Comparison of ENCODE assay signal across 1 cellular context in the genomic region with DNA sequence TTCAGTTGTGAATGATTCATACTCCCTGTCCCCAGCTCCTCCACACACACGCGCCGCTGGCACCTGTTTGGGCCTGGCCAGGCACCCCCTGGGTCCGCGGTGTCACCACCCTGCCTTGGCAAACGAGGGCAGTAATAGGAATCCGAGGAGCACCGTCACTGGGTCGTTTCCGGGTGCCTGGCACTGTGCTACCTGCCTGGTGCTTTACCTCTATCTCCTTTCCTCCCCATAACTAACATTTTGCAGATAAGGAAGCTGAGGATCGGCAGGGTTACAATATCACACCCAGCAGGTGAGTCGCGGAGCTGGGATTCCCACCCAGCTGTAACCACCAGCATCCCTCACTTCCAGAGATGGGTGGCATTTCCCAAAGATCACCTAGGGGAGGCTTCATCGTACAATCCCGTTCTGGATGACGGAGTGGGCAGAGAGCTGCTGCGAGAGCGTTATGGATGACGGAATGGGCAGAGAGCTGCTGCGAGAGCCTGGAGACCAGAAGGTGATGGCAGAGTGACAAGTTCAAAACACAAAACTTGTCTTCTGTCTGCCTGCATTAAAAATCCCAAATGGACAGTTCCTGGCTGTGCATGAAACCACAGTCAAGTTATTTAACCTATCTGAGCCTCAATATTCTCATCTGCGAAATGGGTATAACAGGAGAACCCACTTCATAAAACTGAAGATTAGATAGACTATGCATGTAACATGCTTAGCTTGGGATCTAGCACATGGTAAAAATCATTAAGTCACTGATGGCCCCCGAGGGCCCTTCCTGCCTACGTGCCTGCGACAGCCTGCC.
TF ChIP-seq lines count a peak whose summit lies in the region.

No MANE protein-coding gene starts in this region.

TF ChIP-seq in HEK293, 187 proteins besides CTCF, POLR2A, EP300 and RAD21 (continued from another document):
- TF ChIP-seq ZNF558 (tag by site-specific recombination; IDR thresholded peaks at IDR 0.05) (no peak), ZNF138 (tag by site-specific recombination; IDR thresholded peaks at IDR 0.05; ENCODE audit: borderline replicate concordance) (no peak), ZNF645 (tag by site-specific recombination; IDR thresholded peaks at IDR 0.05) (no peak), KLF16 (tag by site-specific recombination; IDR thresholded peaks at IDR 0.05) (no peak), ZNF394 (tag by site-specific recombination; IDR thresholded peaks at IDR 0.05; ENCODE audit: borderline replicate concordance) (peak; percentile 61; the same call in 1 of the 2 replicates), ZNF513 (tag by site-specific recombination; IDR thresholded peaks at IDR 0.05) (no peak), ZFP41 (tag by site-specific recombination; IDR thresholded peaks at IDR 0.05; ENCODE audit: borderline replicate concordance) (no peak), ZNF2 (tag by site-specific recombination; IDR thresholded peaks at IDR 0.05) (no peak), ZNF837 (tag by site-specific recombination; IDR thresholded peaks at IDR 0.05) (no peak), ZNF48 (tag by site-specific recombination; IDR thresholded peaks at IDR 0.05) (no peak), ZNF600 (tag by site-specific recombination; IDR thresholded peaks at IDR 0.05) (peak; percentile 45; the same call in 1 of the 2 replicates), ZNF24 (tag by site-specific recombination; IDR thresholded peaks at IDR 0.05) (no peak)
- TF ChIP-seq, protein P1, sequence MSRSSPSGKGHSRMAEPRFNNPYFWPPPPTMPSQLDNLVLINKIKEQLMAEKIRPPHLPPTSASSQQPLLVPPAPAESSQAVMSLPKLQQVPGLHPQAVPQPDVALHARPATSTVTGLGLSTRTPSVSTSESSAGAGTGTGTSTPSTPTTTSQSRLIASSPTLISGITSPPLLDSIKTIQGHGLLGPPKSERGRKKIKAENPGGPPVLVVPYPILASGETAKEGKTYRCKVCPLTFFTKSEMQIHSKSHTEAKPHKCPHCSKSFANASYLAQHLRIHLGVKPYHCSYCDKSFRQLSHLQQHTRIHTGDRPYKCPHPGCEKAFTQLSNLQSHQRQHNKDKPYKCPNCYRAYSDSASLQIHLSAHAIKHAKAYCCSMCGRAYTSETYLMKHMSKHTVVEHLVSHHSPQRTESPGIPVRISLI (tag by site-specific recombination; IDR thresholded peaks at IDR 0.05), result no peak
- TF ChIP-seq, protein P2, sequence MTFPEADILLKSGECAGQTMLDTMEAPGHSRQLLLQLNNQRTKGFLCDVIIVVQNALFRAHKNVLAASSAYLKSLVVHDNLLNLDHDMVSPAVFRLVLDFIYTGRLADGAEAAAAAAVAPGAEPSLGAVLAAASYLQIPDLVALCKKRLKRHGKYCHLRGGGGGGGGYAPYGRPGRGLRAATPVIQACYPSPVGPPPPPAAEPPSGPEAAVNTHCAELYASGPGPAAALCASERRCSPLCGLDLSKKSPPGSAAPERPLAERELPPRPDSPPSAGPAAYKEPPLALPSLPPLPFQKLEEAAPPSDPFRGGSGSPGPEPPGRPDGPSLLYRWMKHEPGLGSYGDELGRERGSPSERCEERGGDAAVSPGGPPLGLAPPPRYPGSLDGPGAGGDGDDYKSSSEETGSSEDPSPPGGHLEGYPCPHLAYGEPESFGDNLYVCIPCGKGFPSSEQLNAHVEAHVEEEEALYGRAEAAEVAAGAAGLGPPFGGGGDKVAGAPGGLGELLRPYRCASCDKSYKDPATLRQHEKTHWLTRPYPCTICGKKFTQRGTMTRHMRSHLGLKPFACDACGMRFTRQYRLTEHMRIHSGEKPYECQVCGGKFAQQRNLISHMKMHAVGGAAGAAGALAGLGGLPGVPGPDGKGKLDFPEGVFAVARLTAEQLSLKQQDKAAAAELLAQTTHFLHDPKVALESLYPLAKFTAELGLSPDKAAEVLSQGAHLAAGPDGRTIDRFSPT (tag by site-specific recombination; IDR thresholded peaks at IDR 0.05), result peak; percentile 55
